Comparison of ENCODE assay signal across 23 cellular contexts in the genomic region with DNA sequence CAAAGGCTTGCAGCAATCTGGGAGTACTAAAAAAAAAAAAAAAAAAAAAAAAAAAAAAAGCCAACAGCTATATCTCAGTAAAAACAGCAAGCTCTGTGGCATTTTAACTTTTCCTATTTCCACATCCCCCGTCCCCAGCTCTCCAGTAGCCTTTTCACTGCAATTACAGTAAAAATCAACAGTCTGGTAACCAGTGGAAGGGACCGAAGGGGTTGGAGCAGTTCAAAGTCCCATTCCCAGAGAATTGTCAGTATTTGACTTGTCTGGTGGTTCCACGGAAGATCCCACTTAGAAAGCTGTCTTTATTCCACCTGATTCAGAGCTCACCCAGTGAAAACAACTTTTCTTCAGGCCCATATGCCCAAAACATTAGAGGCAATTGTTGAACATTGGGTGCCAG.
"Had no signal": no experiment of that assay in that cellular context is flagged by ENCODE, and none has a peak within 500 bp of the region (broad histone marks: within the 10 kb centered on the region; RNA-seq: fewer than 3 reads in every experiment).

No MANE protein-coding gene starts in this region.

- H3K27ac ChIP-seq: hepatocyte, left ventricle myocardium inferior, ovary, sigmoid colon, spleen, tibial nerve, upper lobe of left lung, vagina had no signal

- H3K4me3 ChIP-seq: hepatocyte, left ventricle myocardium inferior, lung, ovary, sigmoid colon, spleen, tibial nerve, upper lobe of left lung, vagina had no signal

- H3K27me3 Mint-ChIP-seq: stimulated activated naive CD8-positive, alpha-beta T cell treated with anti-CD3 and anti-CD28 coated beads, Interleukin-15, amount 100 ng/mL, for 72 hours had no signal

- H3K4me3 Mint-ChIP-seq: mesothelial cell of epicardium; natural killer cell; stimulated activated memory B cell treated with anti-CD40 and anti-IgM and Interleukin-4, amounts not matched to agents 10 μg/mL and 1 μg/mL and 100 μg/mL, for 72 hours; stimulated activated naive CD8-positive, alpha-beta T cell treated with anti-CD3 and anti-CD28 coated beads, Interleukin-15, amount 100 ng/mL, for 72 hours had no signal

- H3K27ac Mint-ChIP-seq: mesothelial cell of epicardium; naive B cell; natural killer cell; progenitor cell of endocrine pancreas; stimulated activated memory B cell treated with anti-CD40 and anti-IgM and Interleukin-4, amounts not matched to agents 10 μg/mL and 1 μg/mL and 100 μg/mL, for 72 hours; stimulated activated naive CD8-positive, alpha-beta T cell treated with anti-CD3 and anti-CD28 coated beads, Interleukin-15, amount 100 ng/mL, for 72 hours had no signal

- H3K4me1 ChIP-seq: left ventricle myocardium inferior, sigmoid colon, spleen, tibial nerve, upper lobe of left lung, vagina had no signal

- H3K4me2 ChIP-seq: hepatocyte had no signal

- ATAC-seq: natural killer cell; right cardiac atrium; stimulated activated memory B cell treated with anti-CD40 and anti-IgM and Interleukin-4, amounts not matched to agents 10 μg/mL and 1 μg/mL and 100 μg/mL, for 72 hours; stimulated activated naive CD8-positive, alpha-beta T cell treated with anti-CD3 and anti-CD28 coated beads, Interleukin-15, amount 100 ng/mL, for 72 hours had no signal

- H3K27me3 ChIP-seq: ovary, upper lobe of left lung, vagina had no signal

- H3K9me3 ChIP-seq: vagina had no signal

- DNase-seq: islet precursor cell; left ventricle myocardium inferior; mesendoderm; naive B cell; natural killer cell; ovary; right cardiac atrium; sigmoid colon; small intestine; spleen; stimulated activated CD4-positive, alpha-beta T cell treated with anti-CD3 and anti-CD28 coated beads, Interleukin-4, amount 100 ng/mL, for 4 hours; stimulated activated CD8-positive, alpha-beta memory T cell treated with anti-CD3 and anti-CD28 coated beads, Interleukin-4, amount 100 ng/mL, for 48 hours; stimulated activated naive CD4-positive, alpha-beta T cell treated with Interleukin-2 at 50 U/mL for 16 hours; stimulated activated naive CD8-positive, alpha-beta T cell treated with anti-CD3 and anti-CD28 coated beads, Interleukin-15, amount 100 ng/mL, for 72 hours; substantia nigra; upper lobe of left lung had no signal

- H3K36me3 ChIP-seq: left ventricle myocardium inferior, ovary, sigmoid colon, spleen, tibial nerve, upper lobe of left lung, vagina had no signal

- H2AFZ ChIP-seq: hepatocyte had no signal

- H3K79me2 ChIP-seq: hepatocyte had no signal

- H3K4me1 Mint-ChIP-seq: mesothelial cell of epicardium; naive B cell; natural killer cell; stimulated activated memory B cell treated with anti-CD40 and anti-IgM and Interleukin-4, amounts not matched to agents 10 μg/mL and 1 μg/mL and 100 μg/mL, for 72 hours; stimulated activated naive CD8-positive, alpha-beta T cell treated with anti-CD3 and anti-CD28 coated beads, Interleukin-15, amount 100 ng/mL, for 72 hours had no signal
